ENCODE assay signal across 14 cellular contexts in the genomic region with DNA sequence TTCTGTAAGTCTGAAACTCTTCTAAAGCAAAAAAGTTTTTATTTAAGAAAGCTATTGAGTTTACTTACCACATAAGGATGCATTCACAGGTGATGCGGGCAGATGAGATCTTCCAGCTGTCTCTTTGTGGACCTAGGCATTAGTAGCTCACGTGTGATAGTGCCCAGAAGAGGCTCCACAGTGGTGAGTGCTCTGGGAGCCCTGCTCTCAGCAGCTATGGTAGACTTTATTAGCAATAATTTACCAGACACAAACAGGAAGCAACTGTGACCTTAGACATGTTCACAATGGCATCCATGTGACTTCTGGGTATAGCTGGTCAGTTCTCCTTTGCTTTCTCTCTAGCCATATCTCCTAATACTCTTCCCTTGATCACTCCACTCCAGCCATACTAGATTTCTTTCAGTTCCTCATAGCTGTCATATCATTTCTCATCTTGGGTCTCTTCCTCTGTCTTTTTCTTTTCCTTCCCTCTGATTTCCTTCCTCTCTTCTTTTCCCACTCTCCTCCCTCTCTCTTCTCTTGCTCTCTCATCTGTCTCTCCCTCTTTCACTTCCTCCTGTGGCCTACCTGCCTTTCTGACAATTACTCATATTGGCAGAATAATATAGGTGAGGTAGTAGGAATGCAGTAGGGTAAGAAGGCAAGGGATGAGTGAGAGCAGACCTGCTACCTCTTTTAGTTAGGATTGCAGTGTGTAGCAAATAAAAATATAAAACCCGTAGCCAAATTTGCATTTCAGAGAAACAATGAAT.
DNase-seq lines count a peak whose midpoint lies in the region; ATAC-seq, FAIRE-seq and TF ChIP-seq lines count a peak whose summit lies in the region.
"Had no signal": no experiment of that assay in that cellular context is flagged by ENCODE, and none has a peak within 500 bp of the region (broad histone marks: within the 10 kb centered on the region; RNA-seq: fewer than 3 reads in every experiment).

No MANE protein-coding gene starts in this region.

- H3K27ac ChIP-seq in OCI-LY3 (ENCODE audit: low read length) = peak overlapping the region; percentile 3; the same call in 1 of the 2 replicates
- H3K27ac ChIP-seq: epithelial cell of prostate, PC-9 had no signal

- ATAC-seq in GM18868 (IDR thresholded peaks at IDR 0.05; ENCODE audit: unreplicated experiment) (peak; percentile 66), GM21528 (IDR thresholded peaks at IDR 0.05; ENCODE audit: low FRiP score, unreplicated experiment) (peak; percentile 73), HG03066 (IDR thresholded peaks at IDR 0.05; ENCODE audit: low read depth, unreplicated experiment) (peak; percentile 74), left colon (no peak)

- peak overlapping the region; percentile 21 for H3K4me2 ChIP-seq in OCI-LY3 (ENCODE audit: low read length)
- H3K4me2 ChIP-seq: PC-9 had no signal

- TF ChIP-seq CTCF in OCI-LY3 (IDR thresholded peaks at IDR 0.05; ENCODE audit: low read depth, low read length) = no peak

- DNase-seq in OCI-M2 (lab: John Stamatoyannopoulos, UW; ENCODE audit: unreplicated experiment) (no peak), RCC 7860 (ENCODE audit: low spot score) (no peak), left colon (no peak), NCI-H226 (no peak)
- DNase-seq: activated T-cell treated with anti-CD3 and anti-CD28 coated beads, Interleukin-2, amount 50 U/mL, for 1 hour; NCI-H1436; PC-9 had no signal

- H3K9ac ChIP-seq in OCI-LY3 (ENCODE audit: low read length) = no peak overlapping the region

- H3K4me1 ChIP-seq in OCI-LY3 (ENCODE audit: low read length) = peaks cover 33% of the 10 kb centered on the region

- H3K4me3 ChIP-seq in OCI-LY3 (ENCODE audit: low read length) = no peak overlapping the region
- H3K4me3 ChIP-seq: PC-9 had no signal

- no peak for FAIRE-seq in RCC 7860 (lab: Jason Lieb, UNC)
- FAIRE-seq: HTR-8/SVneo, TTC549 had no signal

- H3K36me3 ChIP-seq in OCI-LY3 (replicated peaks; ENCODE audit: low read depth, low read length) = no peaks in the 10 kb centered on the region

- no peaks in the 10 kb centered on the region for H4K20me1 ChIP-seq in OCI-LY3 (ENCODE audit: insufficient read depth, low read length)

- intact Hi-C loops in left colon (cut with DNase I, micrococcal nuclease) = no loop called here

- no peaks in the 10 kb centered on the region for H3K79me2 ChIP-seq in OCI-LY3 (ENCODE audit: low read length)

- no peak overlapping the region for H2AFZ ChIP-seq in OCI-LY3 (ENCODE audit: low read depth, low read length)
- H2AFZ ChIP-seq: PC-9 had no signal

- H3K27me3 ChIP-seq in OCI-LY3 (ENCODE audit: low read depth, low read length) = no peaks in the 10 kb centered on the region

- H3K9me3 ChIP-seq in OCI-LY3 (ENCODE audit: insufficient read depth, low read length) = no peaks in the 10 kb centered on the region
